14 cellular contexts compared by ENCODE assay signal in genomic region chr1:228372183-228373003, GRCh38. TPM values are rescaled to one million over a fixed set of nuclear protein-coding genes. Genes with fewer than 3 reads are reported as not detected.
DNase-seq lines count a peak whose midpoint lies in the region; ATAC-seq and TF ChIP-seq lines count a peak whose summit lies in the region.
"Had no signal": no experiment of that assay in that cellular context is flagged by ENCODE, and none has a peak within 500 bp of the region (broad histone marks: within the 10 kb centered on the region; RNA-seq: fewer than 3 reads in every experiment).

No MANE protein-coding gene starts in this region.

- H3K9me3 ChIP-seq in right cardiac atrium (ENCODE audit: control insufficient read depth, low read length) (no peaks in the 10 kb centered on the region), sigmoid colon (no peaks in the 10 kb centered on the region), ascending aorta (no peaks in the 10 kb centered on the region)
- H3K9me3 ChIP-seq: BLaER1 treated with 17β-estradiol and CSF1 and Interleukin-3, amounts not matched to agents 10 nM and 100 nM; esophagus muscularis mucosa had no signal

- intact Hi-C loops in right cardiac atrium (cut with DNase I) (no loop called here), sigmoid colon (cut with DNase I) (no loop called here), ascending aorta (cut with DNase I) (no loop called here)

- DNase-seq in DMS79 treated with DMSO at 0.1 percent for 48 hours (lab: John Stamatoyannopoulos, UW) = peak; percentile 65
- DNase-seq in SW480 (ENCODE audit: low spot score) = peak; percentile 46
- DNase-seq in right cardiac atrium = peak; percentile 13 to 70 (median 66)
- DNase-seq in sigmoid colon = peak; percentile 59
- no peak for DNase-seq in activated naive CD4-positive, alpha-beta T cell treated with anti-CD3 and anti-CD28 coated beads, Interleukin-2, amount 50 U/mL, for 16 hours
- DNase-seq in amygdala (lab: John Stamatoyannopoulos, UW) = no peak
- no peak for DNase-seq in ascending aorta (ENCODE audit: low spot score in 2 of 2)
- DNase-seq: GDM1, NCI-H1436 treated with DMSO at 0.1 percent for 48 hours had no signal

- TF ChIP-seq CTCF in sigmoid colon (IDR thresholded peaks at IDR 0.05) (no peak), ascending aorta (IDR thresholded peaks at IDR 0.05) (no peak)

- WGBS in right cardiac atrium = 52% methylated on average over 34 of the region's 34 CpGs
- 21 to 65% methylated on average over 34 of the region's 34 CpGs for WGBS in sigmoid colon, 2 donors

- TF ChIP-seq EP300 in sigmoid colon (IDR thresholded peaks at IDR 0.05) = no peak

- H3K27ac ChIP-seq in right cardiac atrium (ENCODE audit: low read length) (peak overlapping the region; percentile 19), sigmoid colon (no peak overlapping the region), ascending aorta (no peak overlapping the region)
- H3K27ac ChIP-seq: BLaER1 treated with 17β-estradiol and CSF1 and Interleukin-3, amounts not matched to agents 10 nM and 100 nM; esophagus muscularis mucosa had no signal

- H3K27me3 ChIP-seq in right cardiac atrium (ENCODE audit: control insufficient read depth, insufficient read depth) = no peaks in the 10 kb centered on the region
- H3K27me3 ChIP-seq in sigmoid colon = peaks cover 0 to 19% (median 0%) of the 10 kb centered on the region in 3 donors
- H3K27me3 ChIP-seq in ascending aorta = no peaks in the 10 kb centered on the region

- ATAC-seq in right cardiac atrium (no peak), GM21367 (IDR thresholded peaks at IDR 0.05; ENCODE audit: unreplicated experiment) (no peak)
- ATAC-seq: activated naive CD4-positive, alpha-beta T cell treated with anti-CD3 and anti-CD28 coated beads, Interleukin-2, amount 50 U/mL, for 72 hours; SK-N-SH treated with all-trans-retinoic acid at 6 μM for 48 hours had no signal

- no peak overlapping the region for H3K4me3 ChIP-seq in right cardiac atrium (ENCODE audit: low read length)
- no peak overlapping the region for H3K4me3 ChIP-seq in sigmoid colon
- H3K4me3 ChIP-seq in ascending aorta = no peak overlapping the region
- H3K4me3 ChIP-seq: BLaER1 treated with 17β-estradiol and CSF1 and Interleukin-3, amounts not matched to agents 10 nM and 100 nM; esophagus muscularis mucosa had no signal

- H3K36me3 ChIP-seq in sigmoid colon = no peaks in the 10 kb centered on the region
- no peaks in the 10 kb centered on the region for H3K36me3 ChIP-seq in ascending aorta
- H3K36me3 ChIP-seq: BLaER1 treated with 17β-estradiol and CSF1 and Interleukin-3, amounts not matched to agents 10 nM and 100 nM had no signal

- no peak for TF ChIP-seq POLR2A in sigmoid colon (IDR thresholded peaks at IDR 0.05)

- H3K4me1 ChIP-seq in right cardiac atrium (ENCODE audit: control insufficient read depth, insufficient read depth, low read length) (peaks cover 4% of the 10 kb centered on the region), sigmoid colon (peaks cover 0 to 12% (median 11%) of the 10 kb centered on the region in 4 donors), ascending aorta (peaks cover 0 to 6% of the 10 kb centered on the region in 2 donors)

RNA-seq across cellular contexts. Expression of gene TRIM11, which starts 34.2 kb away (rescaled TPM):
- total RNA-seq in right cardiac atrium (10 to 100 TPM in 1 of 4 donors, 1 to 10 TPM in 3; 8.9 to 10.7 (median 9.5) TPM), sigmoid colon (10 to 100 TPM; 11.8 to 19.6 (median 16.0) TPM), ascending aorta (73.3 TPM)
- polyA plus RNA-seq in right cardiac atrium (5.9 TPM), sigmoid colon (10 to 100 TPM; 12.0 to 32.9 (median 14.3) TPM)

RNA-seq across cellular contexts. Expression of gene TRIM17, which starts 44.3 kb away (rescaled TPM):
- 1 to 10 TPM in 2 of 4 donors, under 1 TPM in 2; 0.56 to 2.4 (median 1.2) TPM for total RNA-seq in right cardiac atrium
- polyA plus RNA-seq in right cardiac atrium = 0.41 TPM
- total RNA-seq in sigmoid colon = under 1 TPM in 1 of 4 donors, not detected in 3; 0.95 TPM
- polyA plus RNA-seq in sigmoid colon = under 1 TPM in 1 of 3 donors, not detected in 2; 0.44 TPM
- not detected for total RNA-seq in ascending aorta
- total RNA-seq: esophagus muscularis mucosa had no signal

Comparison
In these comparisons a context has a peak if more than half of its experiments do, and no peak if none do; other contexts are left out.
1. DNase-seq: peak in DMS79 treated with DMSO at 0.1 percent for 48 hours (single experiment), SW480 (single experiment), right cardiac atrium (3 of 3) and sigmoid colon (single experiment); none in activated naive CD4-positive, alpha-beta T cell treated with anti-CD3 and anti-CD28 coated beads, Interleukin-2, amount 50 U/mL, for 16 hours (single experiment), amygdala (0 of 56) and ascending aorta (0 of 2).